19 cellular contexts compared by ENCODE assay signal in the genomic region with DNA sequence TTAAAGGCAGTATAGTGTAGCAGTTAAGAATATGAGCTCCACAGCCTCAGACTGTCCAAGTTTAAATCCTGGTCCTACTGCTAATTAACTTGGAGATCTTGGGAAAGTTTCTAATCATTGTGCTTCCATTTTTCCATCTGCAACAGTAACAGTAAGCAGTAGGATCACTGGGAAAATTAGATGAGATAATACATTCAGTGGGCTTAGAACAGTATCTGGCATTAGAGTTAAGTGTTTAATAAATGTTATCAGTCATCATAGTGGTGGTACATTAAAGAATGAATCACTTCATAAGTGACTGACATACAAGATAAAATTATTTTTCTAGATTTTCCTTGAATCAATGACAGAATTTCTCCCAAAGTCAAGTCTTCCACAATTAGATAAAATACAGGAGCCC. TPM values are rescaled to one million over a fixed set of nuclear protein-coding genes. Genes with fewer than 3 reads are reported as not detected.
DNase-seq lines count a peak whose midpoint lies in the region; ATAC-seq, FAIRE-seq and TF ChIP-seq lines count a peak whose summit lies in the region.
"Had no signal": no experiment of that assay in that cellular context is flagged by ENCODE, and none has a peak within 500 bp of the region (broad histone marks: within the 10 kb centered on the region; RNA-seq: fewer than 3 reads in every experiment).

No MANE protein-coding gene starts in this region.

- in situ Hi-C loops in HepG2 (cut with HindIII; ENCODE audit: extremely low pct_ligation_motif_present, low pct_unique_long_range_greater_than_20kb), result no loop called here

- no peaks in the 10 kb centered on the region for H3K27me3 Mint-ChIP-seq in type B pancreatic cell

- CTCF ChIA-PET in HepG2 (lab: Yijun Ruan, JAX; ENCODE audit: low intra/inter-chr PET ratio, low total read pairs), result no interaction called here

- dilution Hi-C loops in keratinocyte (cut with MboI; ENCODE audit: extremely low pct_ligation_motif_present, low sequenced_read_pairs), result no loop called here

- BruUV-seq in HepG2 (replicated peaks; lab: Mats Ljungman, UMichigan), result no TSS peak

- H3K9me3 ChIP-seq in HepG2 (ENCODE audit: low read length) (no peaks in the 10 kb centered on the region), right lobe of liver (no peaks in the 10 kb centered on the region), duodenal mucosa (ENCODE audit: control insufficient read depth in 1 of 2, low read length in 2 of 2) (no peaks in the 10 kb centered on the region), keratinocyte (ENCODE audit: control insufficient read depth, low read depth, low read length) (peaks cover 2% of the 10 kb centered on the region)

- no peaks in the 10 kb centered on the region for H3K9me3 Mint-ChIP-seq in type B pancreatic cell

- H3K4me1 ChIP-seq in HepG2 (ENCODE audit: insufficient read depth, low read length) (peaks cover 85% of the 10 kb centered on the region), right lobe of liver (peaks cover 0 to 32% (median 11%) of the 10 kb centered on the region in 4 donors), duodenal mucosa (ENCODE audit: control insufficient read depth in 1 of 2, insufficient read depth in 2 of 2, low read length in 2 of 2) (peaks cover 33 to 45% of the 10 kb centered on the region in 2 donors), keratinocyte (ENCODE audit: control insufficient read depth, extremely low read depth, insufficient read depth, low read length) (peaks cover 47% of the 10 kb centered on the region)

- H3K27ac ChIP-seq in HepG2 (ENCODE audit: extremely low read length, insufficient read depth, low read length) (no peak overlapping the region), right lobe of liver (no peak overlapping the region), duodenal mucosa (ENCODE audit: low read depth, low read length) (no peak overlapping the region), keratinocyte (ENCODE audit: control insufficient read depth, insufficient read depth, low read length) (peak overlapping the region; percentile 76)

- no peaks in the 10 kb centered on the region for H3K9me1 ChIP-seq in keratinocyte (ENCODE audit: control insufficient read depth, extremely low read depth, insufficient read depth, low read length)

- POLR2A ChIA-PET in HepG2 (lab: Yijun Ruan, JAX), result interaction anchor here (1.2 to 1.8 kb wide), 2 partner anchors 9 to 26 kb away, joined by 4 to 5 read pairs; no protein-coding TSS in a partner anchor

- H3K4me3 ChIP-seq in HepG2 (replicated peaks in 1 of 3; ENCODE audit: insufficient read depth in 1 of 3, low read depth in 2 of 3, low read length in 3 of 3) (no peak overlapping the region), right lobe of liver (no peak overlapping the region), duodenal mucosa (ENCODE audit: low read depth in 1 of 2, low read length in 2 of 2) (peak overlapping the region; percentile 43 to 51), keratinocyte (ENCODE audit: control insufficient read depth in 2 of 3, extremely low read depth in 1 of 3, insufficient read depth in 2 of 3, low read depth in 1 of 3, low read length in 3 of 3) (peak overlapping the region in 2 of 3 experiments; percentile 11 to 47)

- no peaks in the 10 kb centered on the region; a peak in 1 of 5 replicates for H3K27me3 ChIP-seq in HepG2 (ENCODE audit: control insufficient read depth in 1 of 2, insufficient read depth in 2 of 2, low read length in 2 of 2)
- no peaks in the 10 kb centered on the region for H3K27me3 ChIP-seq in right lobe of liver
- H3K27me3 ChIP-seq in duodenal mucosa (ENCODE audit: control insufficient read depth in 1 of 2, insufficient read depth in 2 of 2, low read length in 2 of 2), result no peaks in the 10 kb centered on the region
- H3K27me3 ChIP-seq in keratinocyte (ENCODE audit: control insufficient read depth, extremely low read depth, insufficient read depth, low read length), result no peaks in the 10 kb centered on the region

- TF ChIP-seq CTCF in HepG2 (CRISPR knock-in tag; IDR thresholded peaks at IDR 0.05), result no peak
- TF ChIP-seq CTCF in right lobe of liver (IDR thresholded peaks at IDR 0.05), result no peak
- no peak for TF ChIP-seq CTCF in keratinocyte (optimal IDR thresholded peaks at IDR 0.05 in 1 of 3, IDR thresholded peaks at IDR 0.05 in 1 of 3, conservative IDR thresholded peaks at IDR 0.05 in 1 of 3; ENCODE audit: extremely low read depth in 1 of 3, insufficient read depth in 2 of 3, low read length in 3 of 3)
- TF ChIP-seq CTCF in type B pancreatic cell (conservative IDR thresholded peaks at IDR 0.05), result no peak
- TF ChIP-seq CTCF in omental fat pad (IDR thresholded peaks at IDR 0.05), result no peak

- TF ChIP-seq POLR2A in HepG2 (IDR thresholded peaks at IDR 0.05; ENCODE audit: insufficient read depth in 1 of 2, low read depth in 2 of 2, low read length in 2 of 2) (no peak), right lobe of liver (IDR thresholded peaks at IDR 0.05) (no peak)

- peaks cover 15 to 49% of the 10 kb centered on the region in 2 experiments for H3K36me3 ChIP-seq in HepG2 (replicated peaks in 1 of 2; ENCODE audit: control insufficient read depth in 1 of 2, insufficient read depth in 2 of 2, low read length in 2 of 2)
- H3K36me3 ChIP-seq in right lobe of liver, result peaks cover 0 to 20% (median 2%) of the 10 kb centered on the region in 4 donors
- peaks cover 8 to 15% of the 10 kb centered on the region in 2 donors for H3K36me3 ChIP-seq in duodenal mucosa (ENCODE audit: control insufficient read depth in 1 of 2, insufficient read depth in 2 of 2, low read length in 2 of 2)
- peaks cover 0 to 12% of the 10 kb centered on the region in 2 experiments for H3K36me3 ChIP-seq in keratinocyte (ENCODE audit: control insufficient read depth in 2 of 2, extremely low read depth in 1 of 2, insufficient read depth in 2 of 2, low read length in 2 of 2)

- H3K27ac Mint-ChIP-seq in type B pancreatic cell, result no peak overlapping the region
- H3K27ac Mint-ChIP-seq: CD4-positive, alpha-beta memory T cell had no signal

- H3K9ac ChIP-seq in HepG2 (ENCODE audit: insufficient read depth, low read depth, low read length), result no peak overlapping the region
- peak overlapping the region in 1 of 2 donors; percentile 40 for H3K9ac ChIP-seq in duodenal mucosa (ENCODE audit: low read depth in 1 of 2, low read length in 2 of 2)
- no peak overlapping the region for H3K9ac ChIP-seq in keratinocyte (ENCODE audit: control insufficient read depth, extremely low read depth, insufficient read depth, low read length)

- FAIRE-seq in HepG2 (lab: Jason Lieb, UNC) (no peak), keratinocyte (lab: Jason Lieb, UNC) (no peak)
- FAIRE-seq: G401.6 had no signal

- H4K20me1 ChIP-seq in HepG2 (ENCODE audit: insufficient read depth, low read length), result peaks cover 12% of the 10 kb centered on the region
- no peaks in the 10 kb centered on the region for H4K20me1 ChIP-seq in keratinocyte (ENCODE audit: control insufficient read depth, extremely low read depth, insufficient read depth, low read length)

- ATAC-seq in HepG2 (no peak), right lobe of liver (no peak), omental fat pad (ENCODE audit: low FRiP score) (no peak)
- ATAC-seq: Panc1, Right ventricle myocardium inferior had no signal

- TF ChIP-seq EP300 in HepG2 (IDR thresholded peaks at IDR 0.05; ENCODE audit: low read depth in 2 of 2, low read length in 2 of 2) (no peak), HepG2 (CRISPR knock-in tag; IDR thresholded peaks at IDR 0.05; ENCODE audit: borderline replicate concordance) (no peak)

- DNase-seq in HepG2 (ENCODE audit: low spot score), result no peak
- no peak for DNase-seq in right lobe of liver
- DNase-seq in keratinocyte (ENCODE audit: low read depth, low spot score), result no peak
- DNase-seq in type B pancreatic cell (ENCODE audit: extremely low spot score, unreplicated experiment), result no peak
- no peak for DNase-seq in NCI-H146 (lab: John Stamatoyannopoulos, UW)
- DNase-seq in NCI-H1092 (lab: John Stamatoyannopoulos, UW), result no peak
- no peak for DNase-seq in omental fat pad (ENCODE audit: low spot score)
- DNase-seq: CD4-positive, alpha-beta memory T cell; DND-41; GOT3; KG1; NCI-H1048; NCI-H2081 treated with DMSO at 0.1 percent for 48 hours; NCI-H510A treated with DMSO at 0.1 percent for 48 hours; NCI-H82 had no signal

- intact Hi-C loops in HepG2 (cut with micrococcal nuclease; ENCODE audit: unreplicated experiment), result no loop called here
- intact Hi-C loops in right lobe of liver (cut with DNase I), result no loop called here

- H3K4me1 Mint-ChIP-seq in type B pancreatic cell (ENCODE audit: unreplicated experiment), result peaks cover 33% of the 10 kb centered on the region

- no peak for TF ChIP-seq RAD21 in HepG2 (CRISPR knock-in tag; IDR thresholded peaks at IDR 0.05)

- peak overlapping the region; percentile 70 for H3K4me3 Mint-ChIP-seq in type B pancreatic cell
- H3K4me3 Mint-ChIP-seq: CD4-positive, alpha-beta memory T cell had no signal

- peaks cover 9% of the 10 kb centered on the region for H3K36me3 Mint-ChIP-seq in type B pancreatic cell
- H3K36me3 Mint-ChIP-seq: CD4-positive, alpha-beta memory T cell had no signal

- peak overlapping the region; percentile 8; the same call in 1 of the 2 replicates for H3K4me2 ChIP-seq in HepG2 (ENCODE audit: low read depth, low read length)
- H3K4me2 ChIP-seq in keratinocyte (ENCODE audit: control insufficient read depth, extremely low read depth, insufficient read depth, low read depth, low read length), result peak overlapping the region; percentile 80

- H2AFZ ChIP-seq in HepG2 (ENCODE audit: low read length) (no peak overlapping the region), keratinocyte (ENCODE audit: control insufficient read depth, low read length) (no peak overlapping the region)

- peaks cover 95% of the 10 kb centered on the region for H3K79me2 ChIP-seq in HepG2 (ENCODE audit: insufficient read depth, low read length)
- peaks cover 50% of the 10 kb centered on the region for H3K79me2 ChIP-seq in keratinocyte (ENCODE audit: control insufficient read depth, insufficient read depth, low read length)

RNA-seq across cellular contexts. Expression of a gene that starts 5.0 kb away (rescaled TPM):
- 53.6 and 59.5 TPM in 2 replicates for total RNA-seq in HepG2 (2016; rRNA removed; fragmentation: Illumina TruSeq; extraction: Trizol)
- total RNA-seq in HepG2 (2016; cell fraction: cytosol; rRNA removed; fragmentation: Illumina TruSeq; extraction: Trizol; ENCODE audit: low read depth), result 19.0 and 21.3 TPM in 2 replicates
- 55.9 and 56.5 TPM in 2 replicates for total RNA-seq in HepG2 (2016; cell fraction: insoluble cytoplasmic fraction; rRNA removed; fragmentation: Illumina TruSeq; extraction: Trizol)
- 22.2 and 23.0 TPM in 2 replicates for total RNA-seq in HepG2 (2016; cell fraction: membrane; rRNA removed; fragmentation: Illumina TruSeq; extraction: Trizol)
- total RNA-seq in HepG2 (2016; cell fraction: nucleus; rRNA removed; fragmentation: Illumina TruSeq; extraction: Trizol), result 124 and 133 TPM in 2 replicates
- polyA plus RNA-seq in HepG2 (2011; rRNA removed), result 22.6 and 24.9 TPM in 2 replicates
- 11.6 and 12.3 TPM in 2 replicates for polyA plus RNA-seq in HepG2 (2011; cell fraction: cytosol; rRNA removed)
- 42.8 and 45.1 TPM in 2 replicates for polyA plus RNA-seq in HepG2 (2011; cell fraction: nucleus; rRNA removed)
- 23.2 and 25.7 TPM in 2 replicates for polyA plus RNA-seq in HepG2 (2012)
- 3.5 and 3.8 TPM in 2 replicates for polyA plus RNA-seq in HepG2 (2016; cell fraction: cytosol; fragmentation: Illumina TruSeq; extraction: Trizol; ENCODE audit: low read depth)
- polyA plus RNA-seq in HepG2 (2016; cell fraction: insoluble cytoplasmic fraction; fragmentation: Illumina TruSeq; extraction: Trizol; ENCODE audit: low read depth), result 20.6 and 26.3 TPM in 2 replicates
- 6.4 and 7.5 TPM in 2 replicates for polyA plus RNA-seq in HepG2 (2016; cell fraction: membrane; fragmentation: Illumina TruSeq; extraction: Trizol; ENCODE audit: low read depth)
- 67.3 and 71.2 TPM in 2 replicates for polyA plus RNA-seq in HepG2 (2016; cell fraction: nucleus; fragmentation: Illumina TruSeq; extraction: Trizol; ENCODE audit: insufficient read depth, low read depth)
- 4.6 and 265 TPM in 2 replicates for polyA minus RNA-seq in HepG2 (2011; rRNA and poly(A)+ RNA removed; ENCODE audit: low replicate concordance)
- 58.2 and 64.4 TPM in 2 replicates for polyA minus RNA-seq in HepG2 (2011; cell fraction: cytosol; rRNA and poly(A)+ RNA removed)
- 179 and 208 TPM in 2 replicates for polyA minus RNA-seq in HepG2 (2011; cell fraction: nucleus; rRNA and poly(A)+ RNA removed)
- 10 to 100 TPM; 19.8 to 54.2 (median 28.5) TPM for total RNA-seq in right lobe of liver
- polyA plus RNA-seq in keratinocyte, result 8.5 to 28.1 TPM (median 11.8 TPM) in 3 replicates
- polyA plus RNA-seq in keratinocyte (2011; ENCODE audit: low read depth), result 7.0 TPM
- polyA plus RNA-seq in keratinocyte (2011; cell fraction: cytosol; rRNA removed), result 10.9 and 11.5 TPM in 2 replicates
- polyA plus RNA-seq in keratinocyte (2011; cell fraction: nucleus; rRNA removed), result 41.8 and 45.0 TPM in 2 replicates
- polyA plus RNA-seq in keratinocyte (2012; ENCODE audit: low replicate concordance), result 14.3 and 18.7 TPM in 2 replicates
- polyA minus RNA-seq in keratinocyte, result 46.0 to 90.2 TPM (median 66.3 TPM) in 3 replicates
- 22.4 TPM for polyA minus RNA-seq in keratinocyte (2011; cell fraction: cytosol; rRNA and poly(A)+ RNA removed)
- 45.9 and 95.6 TPM in 2 replicates for polyA minus RNA-seq in keratinocyte (2011; cell fraction: nucleus; rRNA and poly(A)+ RNA removed)
- total RNA-seq in type B pancreatic cell (ENCODE audit: low replicate concordance), result 29.7 and 63.9 TPM in 2 replicates
- 10 to 100 TPM; 15.9 to 23.2 (median 18.4) TPM for total RNA-seq in omental fat pad
- polyA plus RNA-seq: CD4-positive, alpha-beta memory T cell had no signal

Comparison
In these comparisons a context has a peak if more than half of its experiments do, and no peak if none do; other contexts are left out.
1. H3K4me3 ChIP-seq: peak in duodenal mucosa (2 of 2) and keratinocyte (2 of 3); none in HepG2 (0 of 3) and right lobe of liver (0 of 3).